ENCODE assay signal across 8 cellular contexts in the genomic region with DNA sequence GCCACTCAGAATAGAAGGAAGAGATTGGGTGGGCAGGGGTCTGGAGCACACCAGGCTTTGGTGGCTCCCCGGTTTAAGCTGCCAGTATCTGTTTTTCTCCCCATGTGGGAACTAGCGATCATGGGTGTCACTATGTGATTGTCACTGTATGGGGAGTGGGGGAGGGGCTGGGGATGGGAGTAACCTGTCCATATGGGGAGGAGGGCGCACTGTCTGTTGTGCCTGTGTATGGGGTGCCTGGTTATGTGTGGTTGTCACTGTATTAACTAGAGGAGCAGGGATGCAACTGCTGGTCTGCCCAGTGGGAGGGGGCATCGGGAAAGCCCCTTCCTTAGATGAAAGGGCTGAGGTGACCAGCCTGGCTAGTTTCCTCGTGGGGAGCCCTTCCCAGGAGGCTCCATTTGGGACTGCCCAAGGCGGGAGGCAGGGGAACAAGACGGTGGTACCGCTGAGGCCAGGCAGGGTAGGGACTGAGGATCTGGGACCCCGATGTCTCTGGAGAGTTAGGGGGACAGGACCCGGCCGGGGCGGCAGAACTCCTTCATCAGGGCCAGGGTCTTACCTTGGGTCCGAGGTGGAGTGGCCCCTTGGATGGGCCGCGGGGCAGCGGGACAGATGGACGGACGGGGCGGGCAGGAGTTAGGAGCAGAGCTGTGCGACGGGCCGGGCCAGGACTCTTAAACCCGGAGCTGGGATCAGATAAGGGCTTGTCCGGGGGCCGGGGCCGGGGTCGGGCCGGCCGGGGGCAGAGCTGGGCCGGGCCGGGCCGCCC. TPM values are rescaled to one million over a fixed set of nuclear protein-coding genes. Genes with fewer than 3 reads are reported as not detected.
DNase-seq lines count a peak whose midpoint lies in the region; ATAC-seq, FAIRE-seq and TF ChIP-seq lines count a peak whose summit lies in the region.

A gene (minus strand): TSS at position 701 of the 772 bp plus-strand sequence. CDS start 27,628 bp downstream, outside the sequence.

- H3K9ac ChIP-seq in OCI-LY3 (ENCODE audit: low read length) = peak within 1 kb of the TSS; percentile 24; the same call in 1 of the 2 replicates
- peak within 1 kb of the TSS; percentile 3 for H3K9ac ChIP-seq in endodermal cell (ENCODE audit: extremely low read depth, low read length, poor library complexity, severe bottlenecking)

- H3K27me3 ChIP-seq in CD4-positive, CD25-positive, alpha-beta regulatory T cell (ENCODE audit: control insufficient read depth, insufficient read depth, low read length) = peaks cover 17% of the 10 kb centered on the region
- H3K27me3 ChIP-seq in OCI-LY3 (ENCODE audit: low read depth, low read length) = peaks cover 43% of the 10 kb centered on the region
- H3K27me3 ChIP-seq in endodermal cell (ENCODE audit: control insufficient read depth, insufficient read depth, low read length, poor library complexity, severe bottlenecking) = peaks cover 35% of the 10 kb centered on the region

- TF ChIP-seq CTCF in OCI-LY3 (IDR thresholded peaks at IDR 0.05; ENCODE audit: low read depth, low read length) = no peak
- no peak for TF ChIP-seq CTCF in endodermal cell (conservative IDR thresholded peaks at IDR 0.05)
- TF ChIP-seq CTCF in neural crest cell (conservative IDR thresholded peaks at IDR 0.05) = no peak

- no peaks in the 10 kb centered on the region for H4K20me1 ChIP-seq in OCI-LY3 (ENCODE audit: insufficient read depth, low read length)

- H3K79me2 ChIP-seq in OCI-LY3 (ENCODE audit: low read length) = no peaks in the 10 kb centered on the region

- FAIRE-seq in HTR-8/SVneo (lab: Jason Lieb, UNC) = no peak

- H3K27me3 Mint-ChIP-seq in CD4-positive, CD25-positive, alpha-beta regulatory T cell = peaks cover 66% of the 10 kb centered on the region
- H3K27me3 Mint-ChIP-seq in endodermal cell (ENCODE audit: insufficient read depth) (peaks cover 70% of the 10 kb centered on the region), neural crest cell (ENCODE audit: low read depth) (peaks cover 68% of the 10 kb centered on the region)

- H3K36me3 Mint-ChIP-seq in CD4-positive, CD25-positive, alpha-beta regulatory T cell = no peaks in the 10 kb centered on the region
- no peaks in the 10 kb centered on the region for H3K36me3 Mint-ChIP-seq in endodermal cell (ENCODE audit: low read depth)
- H3K36me3 Mint-ChIP-seq in neural crest cell (ENCODE audit: low read depth) = no peaks in the 10 kb centered on the region

- H3K36me3 ChIP-seq in CD4-positive, CD25-positive, alpha-beta regulatory T cell (ENCODE audit: control insufficient read depth, insufficient read depth, low read length) = no peaks in the 10 kb centered on the region
- H3K36me3 ChIP-seq in OCI-LY3 (replicated peaks; ENCODE audit: low read depth, low read length) = no peaks in the 10 kb centered on the region
- H3K36me3 ChIP-seq in endodermal cell (ENCODE audit: control insufficient read depth, insufficient read depth, low read length) = no peaks in the 10 kb centered on the region

- H3K4me1 ChIP-seq in CD4-positive, CD25-positive, alpha-beta regulatory T cell (ENCODE audit: control insufficient read depth, insufficient read depth, low read length, poor library complexity, severe bottlenecking) = peaks cover 14% of the 10 kb centered on the region
- H3K4me1 ChIP-seq in OCI-LY3 (ENCODE audit: low read length) = peaks cover 8% of the 10 kb centered on the region
- H3K4me1 ChIP-seq in endodermal cell (ENCODE audit: control insufficient read depth, insufficient read depth, low read length) = peaks cover 12% of the 10 kb centered on the region

- no peak for TF ChIP-seq POLR2A in erythroblast (IDR thresholded peaks at IDR 0.05; ENCODE audit: low read length)

- H3K4me2 ChIP-seq in OCI-LY3 (ENCODE audit: low read length) = peak within 1 kb of the TSS; percentile 92

- H3K9me3 Mint-ChIP-seq in CD4-positive, CD25-positive, alpha-beta regulatory T cell = no peaks in the 10 kb centered on the region
- H3K9me3 Mint-ChIP-seq in endodermal cell (no peaks in the 10 kb centered on the region), neural crest cell (no peaks in the 10 kb centered on the region)

- H3K4me3 Mint-ChIP-seq in CD4-positive, CD25-positive, alpha-beta regulatory T cell = peak within 1 kb of the TSS; percentile 81 to 93 (median 90)
- H3K4me3 Mint-ChIP-seq in endodermal cell (peak within 1 kb of the TSS; percentile 69), neural crest cell (peak within 1 kb of the TSS; percentile 87)

- peak within 1 kb of the TSS; percentile 42 for H3K4me3 ChIP-seq in CD4-positive, CD25-positive, alpha-beta regulatory T cell (ENCODE audit: low read depth, low read length)
- H3K4me3 ChIP-seq in OCI-LY3 (ENCODE audit: low read length) = peak within 1 kb of the TSS; percentile 84
- H3K4me3 ChIP-seq in endodermal cell (ENCODE audit: low read length) = peak within 1 kb of the TSS; percentile 79

- H3K4me1 Mint-ChIP-seq in CD4-positive, CD25-positive, alpha-beta regulatory T cell = peaks cover 0 to 14% (median 7%) of the 10 kb centered on the region in 4 donors
- H3K4me1 Mint-ChIP-seq in endodermal cell (peaks cover 20% of the 10 kb centered on the region), neural crest cell (peaks cover 36% of the 10 kb centered on the region)

- H3K9me3 ChIP-seq in CD4-positive, CD25-positive, alpha-beta regulatory T cell (ENCODE audit: control insufficient read depth in 2 of 2, low read length in 2 of 2) = no peaks in the 10 kb centered on the region
- H3K9me3 ChIP-seq in OCI-LY3 (ENCODE audit: insufficient read depth, low read length) = no peaks in the 10 kb centered on the region
- H3K9me3 ChIP-seq in endodermal cell (ENCODE audit: control insufficient read depth, low read length) = no peaks in the 10 kb centered on the region

- peak within 1 kb of the TSS; percentile 79 for H2AFZ ChIP-seq in OCI-LY3 (ENCODE audit: low read depth, low read length)

- no peak for DNase-seq in CD4-positive, CD25-positive, alpha-beta regulatory T cell
- DNase-seq in endodermal cell = no peak
- DNase-seq in neural crest cell (ENCODE audit: low read depth, low spot score) = no peak
- DNase-seq in DMS79 treated with DMSO at 0.1 percent for 48 hours (lab: John Stamatoyannopoulos, UW) = no peak
- DNase-seq in erythroblast (lab: John Stamatoyannopoulos, UW) = no peak
- DNase-seq in HTR-8/SVneo (ENCODE audit: insufficient read length, low spot score) = no peak

- ATAC-seq in CD4-positive, CD25-positive, alpha-beta regulatory T cell (ENCODE audit: low read depth in 2 of 2) = no peak
- no peak for ATAC-seq in HG03521 (IDR thresholded peaks at IDR 0.05; ENCODE audit: unreplicated experiment)

- WGBS in endodermal cell (ENCODE audit: insufficient coverage in 1 of 2, insufficient read length in 1 of 2), 2 experiments = 17 to 54% methylated on average over 8 to 32 of the region's 32 CpGs

- H3K27ac Mint-ChIP-seq in CD4-positive, CD25-positive, alpha-beta regulatory T cell = peak within 1 kb of the TSS in 2 of 3 donors; percentile 43 to 57
- no peak within 1 kb of the TSS for H3K27ac Mint-ChIP-seq in endodermal cell
- H3K27ac Mint-ChIP-seq in neural crest cell (ENCODE audit: unreplicated experiment) = no peak within 1 kb of the TSS

- no peak within 1 kb of the TSS for H3K27ac ChIP-seq in CD4-positive, CD25-positive, alpha-beta regulatory T cell (ENCODE audit: insufficient read depth, low read length, poor library complexity, severe bottlenecking)
- no peak within 1 kb of the TSS for H3K27ac ChIP-seq in OCI-LY3 (ENCODE audit: low read length)
- H3K27ac ChIP-seq in endodermal cell (ENCODE audit: low read depth, low read length) = no peak within 1 kb of the TSS

RNA-seq across cellular contexts. Expression of the gene that starts here (rescaled TPM):
- not detected for total RNA-seq in CD4-positive, CD25-positive, alpha-beta regulatory T cell
- polyA plus RNA-seq in CD4-positive, CD25-positive, alpha-beta regulatory T cell = not detected
- under 1 TPM in 1 of 2 donors, not detected in 1; 0.26 TPM for total RNA-seq in endodermal cell
- polyA plus RNA-seq in endodermal cell (2013, experiment 1 of 2) = 1.2 TPM
- polyA plus RNA-seq in endodermal cell (2013, experiment 2 of 2) = 1.9 TPM
- 0.47 and 0.73 TPM in 2 replicates for total RNA-seq in neural crest cell

Comparison
In these comparisons a context has a peak if more than half of its experiments do, and no peak if none do; other contexts are left out.
1. H3K27ac Mint-ChIP-seq: peak in CD4-positive, CD25-positive, alpha-beta regulatory T cell (2 of 3); none in endodermal cell (single experiment) and neural crest cell (single experiment).
2. Peak in every context shown above with its lines, with median percentiles within 50 percentile points of each other: H3K4me3 ChIP-seq and H3K4me3 Mint-ChIP-seq.